ENCODE assay signal across 1 cellular context in the genomic region with DNA sequence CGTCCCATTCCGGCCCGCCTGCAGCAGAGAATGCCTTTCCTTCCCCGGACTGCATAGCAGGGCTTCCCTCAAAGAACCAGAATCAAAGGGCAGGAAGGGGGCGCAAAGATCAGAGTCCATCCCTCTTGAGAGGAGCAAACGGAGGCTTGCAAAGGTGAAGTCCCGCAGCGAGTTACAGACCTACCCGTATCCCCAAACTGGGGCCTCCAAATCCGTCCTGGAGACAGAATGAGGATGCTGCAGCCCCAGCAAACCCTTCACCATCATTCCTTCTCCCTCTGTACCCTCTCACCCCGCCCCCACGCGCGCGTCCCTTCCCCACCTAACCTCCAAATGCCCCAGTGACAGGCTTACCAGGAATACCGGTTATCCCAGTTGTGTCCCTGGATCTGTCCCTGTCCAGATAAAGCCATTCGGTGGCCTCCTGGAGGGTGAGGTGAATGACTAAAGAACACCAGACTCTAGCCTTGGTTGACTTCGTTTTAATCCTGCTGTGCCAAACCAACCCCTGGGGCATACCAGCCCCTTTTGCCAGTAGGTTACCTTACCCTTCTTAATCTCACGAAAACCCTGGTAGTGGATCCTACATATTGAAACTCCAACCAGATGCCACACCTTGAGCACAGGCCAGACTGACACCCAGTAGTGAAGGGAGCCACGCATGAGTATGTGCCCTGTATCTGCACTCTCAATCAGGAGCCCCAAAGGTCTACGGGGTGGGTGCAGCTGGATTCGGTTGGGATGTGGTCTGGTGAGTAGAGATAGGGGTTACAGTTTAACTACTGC.
TF ChIP-seq lines count a peak whose summit lies in the region.

No MANE protein-coding gene starts in this region.

TF ChIP-seq in K562, 482 proteins besides CTCF, POLR2A, EP300 and RAD21 (continued from another document and continues in another):
- TF ChIP-seq MBD2 (IDR thresholded peaks at IDR 0.05; ENCODE audit: borderline replicate concordance, low read depth) (peak; percentile 73; the same call in 1 of the 2 replicates), SIN3B (IDR thresholded peaks at IDR 0.05; ENCODE audit: low read depth) (no peak), ZMIZ1 (IDR thresholded peaks at IDR 0.05; ENCODE audit: low read depth in 2 of 2, low read length in 2 of 2) (peak in 1 of 2 experiments; percentile 65; a peak in 1 of 4 replicates), PTBP1 (IDR thresholded peaks at IDR 0.05; ENCODE audit: low read depth, low read length) (0 out of 2 replicates have a peak, but pooled peaks have one; percentile 57), YY1 (IDR thresholded peaks at IDR 0.05; ENCODE audit: borderline replicate concordance in 1 of 3, control insufficient read depth in 1 of 3, extremely low read depth in 1 of 3, insufficient read depth in 3 of 3, insufficient read length in 1 of 3, insufficient replicate concordance in 2 of 3, low read depth in 1 of 3, low read length in 2 of 3) (peak in 1 of 3 experiments; percentile 60), ZNF316 (IDR thresholded peaks at IDR 0.05) (no peak), EP400 (IDR thresholded peaks at IDR 0.05) (peak; percentile 57; the same call in 1 of the 2 replicates), ZNF197 (CRISPR knock-in tag; IDR thresholded peaks at IDR 0.05; ENCODE audit: low read depth) (0 out of 2 replicates have a peak, but pooled peaks have one; percentile 14), CXXC5 (CRISPR knock-in tag; IDR thresholded peaks at IDR 0.05) (no peak; the same call in 1 of the 2 replicates), MLLT1 (IDR thresholded peaks at IDR 0.05) (peak in 1 of 2 experiments; percentile 65; a peak in 2 of 4 replicates), GATAD2B (IDR thresholded peaks at IDR 0.05; ENCODE audit: borderline replicate concordance) (peak; percentile 36; the same call in 1 of the 2 replicates), NFE2 (IDR thresholded peaks at IDR 0.05; ENCODE audit: low read depth) (peak; percentile 26; the same call in 1 of the 2 replicates), FOXM1 (IDR thresholded peaks at IDR 0.05; ENCODE audit: low read depth) (peak; percentile 50), FOXM1 (CRISPR knock-in tag; IDR thresholded peaks at IDR 0.05; ENCODE audit: low read depth) (no peak), NFIX (CRISPR knock-in tag; IDR thresholded peaks at IDR 0.05; ENCODE audit: low read depth) (no peak), BRD4 (IDR thresholded peaks at IDR 0.05) (no peak), ZNF175 (CRISPR knock-in tag; IDR thresholded peaks at IDR 0.05; ENCODE audit: low read depth) (no peak), DPF2 (IDR thresholded peaks at IDR 0.05) (peak; percentile 89), ZNF277 (CRISPR knock-in tag; IDR thresholded peaks at IDR 0.05; ENCODE audit: borderline replicate concordance) (no peak), TEAD4 (IDR thresholded peaks at IDR 0.05; ENCODE audit: low read length) (peak; percentile 89), TEAD4 (CRISPR knock-in tag; IDR thresholded peaks at IDR 0.05; ENCODE audit: borderline replicate concordance) (no peak), NCOA1 (IDR thresholded peaks at IDR 0.05; ENCODE audit: low read depth) (0 out of 2 replicates have a peak, but pooled peaks have one; percentile 72), KDM4B (IDR thresholded peaks at IDR 0.05; ENCODE audit: borderline replicate concordance in 2 of 2, low read depth in 1 of 2) (no peak), ZNF165 (CRISPR knock-in tag; IDR thresholded peaks at IDR 0.05; ENCODE audit: borderline replicate concordance) (no peak), ZBTB43 (CRISPR knock-in tag; IDR thresholded peaks at IDR 0.05) (no peak), NONO (IDR thresholded peaks at IDR 0.05; ENCODE audit: low read depth in 2 of 2, low read length in 1 of 2) (0 out of 4 replicates have a peak, but pooled peaks of 1 of the 2 experiments have one; percentile 45), ZNF561 (CRISPR knock-in tag; conservative IDR thresholded peaks at IDR 0.05) (no peak), FOSL1 (tag; conservative IDR thresholded peaks at IDR 0.05) (0 out of 2 replicates have a peak, but pooled peaks have one; percentile 17), ZKSCAN1 (IDR thresholded peaks at IDR 0.05; ENCODE audit: low read depth, low read length) (no peak), TFAP4 (CRISPR knock-in tag; IDR thresholded peaks at IDR 0.05; ENCODE audit: borderline replicate concordance) (peak; percentile 73; the same call in 1 of the 2 replicates), RUNX1 (IDR thresholded peaks at IDR 0.05; ENCODE audit: low read depth) (0 out of 2 replicates have a peak, but pooled peaks have one; percentile 46), POLR2B (IDR thresholded peaks at IDR 0.05; ENCODE audit: low read depth, partially characterized antibody) (peak; percentile 66), RBBP5 (IDR thresholded peaks at IDR 0.05; ENCODE audit: borderline replicate concordance, insufficient read depth, low read length, poor library complexity, severe bottlenecking) (peak; percentile 36), JUN (IDR thresholded peaks at IDR 0.05; ENCODE audit: borderline replicate concordance, low read depth, low read length) (no peak), JUN (CRISPR knock-in tag; IDR thresholded peaks at IDR 0.05; ENCODE audit: borderline replicate concordance) (no peak), MAZ (CRISPR knock-in tag; conservative IDR thresholded peaks at IDR 0.05 in 1 of 2, IDR thresholded peaks at IDR 0.05 in 1 of 2) (peak in 1 of 2 experiments; percentile 64; a peak in 3 of 4 replicates), STAG1 (CRISPR knock-in tag; IDR thresholded peaks at IDR 0.05; ENCODE audit: borderline replicate concordance) (no peak)
- TF ChIP-seq, protein P1, sequence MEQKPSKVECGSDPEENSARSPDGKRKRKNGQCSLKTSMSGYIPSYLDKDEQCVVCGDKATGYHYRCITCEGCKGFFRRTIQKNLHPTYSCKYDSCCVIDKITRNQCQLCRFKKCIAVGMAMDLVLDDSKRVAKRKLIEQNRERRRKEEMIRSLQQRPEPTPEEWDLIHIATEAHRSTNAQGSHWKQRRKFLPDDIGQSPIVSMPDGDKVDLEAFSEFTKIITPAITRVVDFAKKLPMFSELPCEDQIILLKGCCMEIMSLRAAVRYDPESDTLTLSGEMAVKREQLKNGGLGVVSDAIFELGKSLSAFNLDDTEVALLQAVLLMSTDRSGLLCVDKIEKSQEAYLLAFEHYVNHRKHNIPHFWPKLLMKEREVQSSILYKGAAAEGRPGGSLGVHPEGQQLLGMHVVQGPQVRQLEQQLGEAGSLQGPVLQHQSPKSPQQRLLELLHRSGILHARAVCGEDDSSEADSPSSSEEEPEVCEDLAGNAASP (IDR thresholded peaks at IDR 0.05): no peak
- TF ChIP-seq, protein P2, sequence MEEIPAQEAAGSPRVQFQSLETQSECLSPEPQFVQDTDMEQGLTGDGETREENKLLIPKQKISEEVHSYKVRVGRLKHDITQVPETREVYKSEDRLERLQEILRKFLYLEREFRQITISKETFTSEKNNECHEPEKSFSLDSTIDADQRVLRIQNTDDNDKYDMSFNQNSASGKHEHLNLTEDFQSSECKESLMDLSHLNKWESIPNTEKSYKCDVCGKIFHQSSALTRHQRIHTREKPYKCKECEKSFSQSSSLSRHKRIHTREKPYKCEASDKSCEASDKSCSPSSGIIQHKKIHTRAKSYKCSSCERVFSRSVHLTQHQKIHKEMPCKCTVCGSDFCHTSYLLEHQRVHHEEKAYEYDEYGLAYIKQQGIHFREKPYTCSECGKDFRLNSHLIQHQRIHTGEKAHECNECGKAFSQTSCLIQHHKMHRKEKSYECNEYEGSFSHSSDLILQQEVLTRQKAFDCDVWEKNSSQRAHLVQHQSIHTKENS (CRISPR knock-in tag; IDR thresholded peaks at IDR 0.05): no peak
- TF ChIP-seq, protein P3, sequence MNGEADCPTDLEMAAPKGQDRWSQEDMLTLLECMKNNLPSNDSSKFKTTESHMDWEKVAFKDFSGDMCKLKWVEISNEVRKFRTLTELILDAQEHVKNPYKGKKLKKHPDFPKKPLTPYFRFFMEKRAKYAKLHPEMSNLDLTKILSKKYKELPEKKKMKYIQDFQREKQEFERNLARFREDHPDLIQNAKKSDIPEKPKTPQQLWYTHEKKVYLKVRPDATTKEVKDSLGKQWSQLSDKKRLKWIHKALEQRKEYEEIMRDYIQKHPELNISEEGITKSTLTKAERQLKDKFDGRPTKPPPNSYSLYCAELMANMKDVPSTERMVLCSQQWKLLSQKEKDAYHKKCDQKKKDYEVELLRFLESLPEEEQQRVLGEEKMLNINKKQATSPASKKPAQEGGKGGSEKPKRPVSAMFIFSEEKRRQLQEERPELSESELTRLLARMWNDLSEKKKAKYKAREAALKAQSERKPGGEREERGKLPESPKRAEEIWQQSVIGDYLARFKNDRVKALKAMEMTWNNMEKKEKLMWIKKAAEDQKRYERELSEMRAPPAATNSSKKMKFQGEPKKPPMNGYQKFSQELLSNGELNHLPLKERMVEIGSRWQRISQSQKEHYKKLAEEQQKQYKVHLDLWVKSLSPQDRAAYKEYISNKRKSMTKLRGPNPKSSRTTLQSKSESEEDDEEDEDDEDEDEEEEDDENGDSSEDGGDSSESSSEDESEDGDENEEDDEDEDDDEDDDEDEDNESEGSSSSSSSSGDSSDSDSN (IDR thresholded peaks at IDR 0.05; ENCODE audit: borderline replicate concordance in 1 of 2, low read depth in 2 of 2, low read length in 2 of 2): 0 out of 4 replicates have a peak, but pooled peaks of 1 of the 2 experiments have one; percentile 42
